21 cellular contexts compared by ENCODE assay signal in genomic region chr3:138012526-138012925, GRCh38. TPM values are rescaled to one million over a fixed set of nuclear protein-coding genes. Genes with fewer than 3 reads are reported as not detected.
"Had no signal": no experiment of that assay in that cellular context is flagged by ENCODE, and none has a peak within 500 bp of the region (broad histone marks: within the 10 kb centered on the region; RNA-seq: fewer than 3 reads in every experiment).

No MANE protein-coding gene starts in this region.

- FAIRE-seq: RCC 7860 had no signal

- DNase-seq: KBM-7, MV-4-11, NCI-H1048, NCI-H1105 treated with DMSO at 0.1 percent for 48 hours, NCI-H1417 treated with DMSO at 0.1 percent for 48 hours, NCI-H146, NCI-H1694 treated with DMSO at 0.1 percent for 48 hours, NCI-H1930, NCI-H2081, NCI-H2107, NCI-H2227 treated with DMSO at 0.1 percent for 48 hours, NCI-H446, NCI-H510A, NCI-H524 treated with DMSO at 0.1 percent for 48 hours, NCI-H69, NCI-H774, RPMI8226, SHP77 had no signal

- ATAC-seq: SK-N-SH treated with all-trans-retinoic acid at 6 μM for 48 hours had no signal

RNA-seq across cellular contexts. Expression of gene CLDN18, which starts 2.6 kb away (rescaled TPM):
- total RNA-seq: MCF 10A had no signal
